8 cellular contexts compared by ENCODE assay signal in genomic region chr10:126504051-126504760, GRCh38.
DNase-seq lines count a peak whose midpoint lies in the region; ATAC-seq and TF ChIP-seq lines count a peak whose summit lies in the region.

No MANE protein-coding gene starts in this region.

- H3K4me1 ChIP-seq in tibial artery, result no peaks in the 10 kb centered on the region
- no peaks in the 10 kb centered on the region for H3K4me1 ChIP-seq in aorta (ENCODE audit: control insufficient read depth in 1 of 2, insufficient read depth in 2 of 2, low read length in 2 of 2)

- no peak overlapping the region for H3K4me3 ChIP-seq in tibial artery
- H3K4me3 ChIP-seq in aorta (ENCODE audit: low read length in 2 of 2), result no peak overlapping the region

- H3K27me3 ChIP-seq in tibial artery (peaks cover 0 to 3% of the 10 kb centered on the region in 2 donors), aorta (ENCODE audit: control insufficient read depth in 1 of 2, insufficient read depth in 2 of 2, low read length in 1 of 2) (no peaks in the 10 kb centered on the region)

- no peaks in the 10 kb centered on the region for H3K27me3 Mint-ChIP-seq in Calu3 (ENCODE audit: unreplicated experiment)

- no TSS peak for BruUV-seq in Calu3 (replicated peaks; lab: Mats Ljungman, UMichigan)

- no peaks in the 10 kb centered on the region for H3K36me3 ChIP-seq in tibial artery
- H3K36me3 ChIP-seq in aorta (ENCODE audit: control insufficient read depth in 1 of 2, insufficient read depth in 2 of 2, low read length in 1 of 2), result no peaks in the 10 kb centered on the region

- no peak overlapping the region for H3K27ac ChIP-seq in tibial artery
- no peak overlapping the region for H3K27ac ChIP-seq in aorta (ENCODE audit: low read depth in 1 of 2, low read length in 2 of 2)

- CTCF ChIA-PET in Calu3 (lab: Charles Lee), result interaction anchor here (1.0 to 1.2 kb wide), 2 partner anchors 387 to 570 kb away, joined by 5 to 12 read pairs; no protein-coding TSS in a partner anchor

- peaks cover 2% of the 10 kb centered on the region for H3K9me3 Mint-ChIP-seq in Calu3 (ENCODE audit: low read depth, unreplicated experiment)

- H3K4me1 Mint-ChIP-seq in Calu3 (ENCODE audit: low read depth, unreplicated experiment), result no peaks in the 10 kb centered on the region

- no peak overlapping the region for H3K27ac Mint-ChIP-seq in Calu3 (ENCODE audit: unreplicated experiment)

- H3K36me3 Mint-ChIP-seq in Calu3 (ENCODE audit: insufficient read depth, unreplicated experiment), result no peaks in the 10 kb centered on the region

- intact Hi-C loops in Calu3 (cut with micrococcal nuclease; ENCODE audit: unreplicated experiment), result loop anchor here (1.0 to 10.0 kb wide), 2 partner anchors 522 to 639 kb away; no protein-coding TSS in a partner anchor
- intact Hi-C loops in tibial artery (cut with DNase I; ENCODE audit: low total_unique reads), result loop anchor here (10.0 kb wide), 1 partner anchor 529 kb away; no protein-coding TSS in a partner anchor
- intact Hi-C loops in aorta (cut with DNase I), result loop anchor here (1.0 to 10.0 kb wide), 4 partner anchors 119 to 572 kb away; partner anchors contain the start of gene ADAM12 (in 2 of the 2)

- peak; percentile 32 for DNase-seq in Calu3
- peak; percentile 14 for DNase-seq in NCI-H774 (lab: John Stamatoyannopoulos, UW)
- peak; percentile 9 for DNase-seq in cerebellum (ENCODE audit: low spot score)
- DNase-seq in kidney glomerular epithelial cell (lab: John Stamatoyannopoulos, UW), result peak; percentile 62
- no peak for DNase-seq in tibial artery
- no peak for DNase-seq in aorta

- no peaks in the 10 kb centered on the region for H3K9me3 ChIP-seq in tibial artery
- no peaks in the 10 kb centered on the region for H3K9me3 ChIP-seq in aorta (ENCODE audit: control insufficient read depth, low read length)

- 49% methylated on average over 23 of the region's 23 CpGs for WGBS in aorta, 2 donors

- H3K4me3 Mint-ChIP-seq in Calu3 (ENCODE audit: low read depth, unreplicated experiment), result no peak overlapping the region

- peak; percentile 61 for ATAC-seq in GM19463 (IDR thresholded peaks at IDR 0.05; ENCODE audit: unreplicated experiment)
- no peak for ATAC-seq in aorta (ENCODE audit: low FRiP score)
- ATAC-seq in HG03439 (IDR thresholded peaks at IDR 0.05; ENCODE audit: unreplicated experiment), result no peak

- TF ChIP-seq CTCF in Calu3 (IDR thresholded peaks at IDR 0.05; ENCODE audit: unreplicated experiment) (peak; percentile 51), tibial artery (IDR thresholded peaks at IDR 0.05) (peak; percentile 59 to 69)

Comparison
In these comparisons a context has a peak if more than half of its experiments do, and no peak if none do; other contexts are left out.
1. DNase-seq: peak in Calu3 (single experiment), NCI-H774 (single experiment), cerebellum (single experiment) and kidney glomerular epithelial cell (single experiment); none in tibial artery (0 of 2) and aorta (0 of 2).